In genomic region chr3:170632780-170633179, GRCh38 we compare ENCODE assay signal across 9 cellular contexts. TPM values are rescaled to one million over a fixed set of nuclear protein-coding genes. Genes with fewer than 3 reads are reported as not detected.
A peak's percentile ranks its signal among the peaks of the same experiment; 100 is the strongest.
DNase-seq lines count a peak whose midpoint lies in the region; ATAC-seq and TF ChIP-seq lines count a peak whose summit lies in the region.
"Had no signal": no experiment of that assay in that cellular context is flagged by ENCODE, and none has a peak within 500 bp of the region (broad histone marks: within the 10 kb centered on the region; RNA-seq: fewer than 3 reads in every experiment).

No MANE protein-coding gene starts in this region.

- H3K4me1 Mint-ChIP-seq in T-cell: no peaks in the 10 kb centered on the region

- H3K27me3 Mint-ChIP-seq in T-cell: peaks cover 11 to 27% of the 10 kb centered on the region in 2 donors

- peak; percentile 83 for ATAC-seq in GM18858 (IDR thresholded peaks at IDR 0.05; ENCODE audit: unreplicated experiment)
- peak; percentile 82 for ATAC-seq in GM21717 (IDR thresholded peaks at IDR 0.05; ENCODE audit: unreplicated experiment)
- ATAC-seq in HG03521 (IDR thresholded peaks at IDR 0.05; ENCODE audit: unreplicated experiment): peak; percentile 79
- ATAC-seq in T-cell (replicated peaks in 1 of 4): no peak

- H3K36me3 Mint-ChIP-seq in T-cell: no peaks in the 10 kb centered on the region
- H3K36me3 Mint-ChIP-seq: brain had no signal

- H3K4me3 ChIP-seq in fibroblast of mammary gland (ENCODE audit: control insufficient read depth, low read depth, low read length): no peak overlapping the region

- CTCF ChIA-PET in T-cell (lab: Charles Lee): no interaction called here

- POLR2A ChIA-PET in T-cell (lab: Charles Lee): no interaction called here

- TF ChIP-seq CTCF in fibroblast of mammary gland (conservative IDR thresholded peaks at IDR 0.05; ENCODE audit: control insufficient read depth, insufficient read depth, low read depth, low read length): no peak

- DNase-seq in fibroblast of mammary gland (ENCODE audit: low read depth): peak; percentile 45
- DNase-seq in T-cell: no peak
- DNase-seq in activated naive CD4-positive, alpha-beta T cell treated with Interleukin-2 at 50 U/mL for 16 hours: no peak
- DNase-seq in effector CD8-positive, alpha-beta T cell (lab: John Stamatoyannopoulos, UW): no peak

- no peaks in the 10 kb centered on the region for H3K9me3 Mint-ChIP-seq in T-cell

- H3K4me3 Mint-ChIP-seq in T-cell: no peak overlapping the region

- H3K27ac Mint-ChIP-seq in T-cell: no peak overlapping the region

RNA-seq across cellular contexts. Expression of gene SLC7A14, which starts 46.9 kb away (rescaled TPM):
- total RNA-seq in T-cell: not detected
- total RNA-seq: SK-MEL-5 had no signal

Comparison
In these comparisons a context has a peak if more than half of its experiments do, and no peak if none do; other contexts are left out.
1. ATAC-seq: peak in GM18858 (single experiment), GM21717 (single experiment) and HG03521 (single experiment); none in T-cell (0 of 4).